ENCODE assay signal across 15 cellular contexts in genomic region chr9:114488398-114489129, GRCh38.
"Had no signal": no experiment of that assay in that cellular context is flagged by ENCODE, and none has a peak within 500 bp of the region (broad histone marks: within the 10 kb centered on the region; RNA-seq: fewer than 3 reads in every experiment).

No MANE protein-coding gene starts in this region.

- H3K4me1 ChIP-seq: pancreas, thyroid gland had no signal

- DNase-seq: activated CD4-positive, alpha-beta memory T cell treated with anti-CD3 and anti-CD28 coated beads, Interleukin-2, amount 10 ng/mL, durations not matched to agents 7 days and 5 days; activated CD4-positive, alpha-beta T cell treated with anti-CD3 and anti-CD28 coated beads for 1 hour; activated CD8-positive, alpha-beta memory T cell treated with anti-CD3 and anti-CD28 coated beads, Interleukin-2, amount 50 U/mL, for 4 hours; activated naive CD4-positive, alpha-beta T cell treated with anti-CD3 and anti-CD28 coated beads, Interleukin-2, amount 10 ng/mL, durations not matched to agents 7 days and 5 days; islet precursor cell; left lung; mesenchymal stem cell; stimulated activated CD4-positive, alpha-beta T cell treated with anti-CD3 and anti-CD28 coated beads, Interleukin-4, amount 100 ng/mL, for 1 hour; stimulated activated CD8-positive, alpha-beta memory T cell treated with anti-CD3 and anti-CD28 coated beads, Interleukin-4, amount 100 ng/mL, for 48 hours; thyroid gland had no signal

- H3K27ac Mint-ChIP-seq: activated CD4-positive, alpha-beta memory T cell treated with anti-CD3 and anti-CD28 coated beads, Interleukin-2, amount 10 ng/mL, durations not matched to agents 7 days and 5 days; activated naive CD4-positive, alpha-beta T cell treated with anti-CD3 and anti-CD28 coated beads, Interleukin-2, amount 10 ng/mL, durations not matched to agents 7 days and 5 days; dendritic cell treated with granulocyte-macrophage colony-stimulating factor and Interleukin-4, amounts not matched to agents 40 ng/mL and 50 ng/mL, for 4 days had no signal

- H3K4me3 ChIP-seq: gastroesophageal sphincter, left lung, pancreas, thyroid gland had no signal

- H3K27ac ChIP-seq: left lung, pancreas, thyroid gland had no signal

- H3K9me3 Mint-ChIP-seq: activated CD4-positive, alpha-beta memory T cell treated with anti-CD3 and anti-CD28 coated beads, Interleukin-2, amount 10 ng/mL, durations not matched to agents 7 days and 5 days; activated naive CD4-positive, alpha-beta T cell treated with anti-CD3 and anti-CD28 coated beads, Interleukin-2, amount 10 ng/mL, durations not matched to agents 7 days and 5 days; activated T-helper 1 cell treated with anti-CD3 and anti-CD28 coated beads, Interleukin-12 subunit alpha, Interleukin-12 subunit beta, Interleukin-2, Interleukin-4 antibody, amounts not matched to agents 30 ng/mL and 10 ng/mL and 1 ng/mL, durations not matched to agents 14 hours and 24 hours and 36 hours; dendritic cell treated with granulocyte-macrophage colony-stimulating factor and Interleukin-4, amounts not matched to agents 40 ng/mL and 50 ng/mL, for 4 days; neural crest cell had no signal

- H3K9me3 ChIP-seq: gastroesophageal sphincter, left lung, pancreas, thyroid gland had no signal

- H3K27me3 ChIP-seq: gastroesophageal sphincter, left lung, pancreas, thyroid gland had no signal

- H3K36me3 ChIP-seq: gastroesophageal sphincter, left lung, pancreas, thyroid gland had no signal

- H3K4me3 Mint-ChIP-seq: activated CD4-positive, alpha-beta memory T cell treated with anti-CD3 and anti-CD28 coated beads, Interleukin-2, amount 10 ng/mL, durations not matched to agents 7 days and 5 days; activated naive CD4-positive, alpha-beta T cell treated with anti-CD3 and anti-CD28 coated beads, Interleukin-2, amount 10 ng/mL, durations not matched to agents 7 days and 5 days; activated T-helper 1 cell treated with anti-CD3 and anti-CD28 coated beads, Interleukin-12 subunit alpha, Interleukin-12 subunit beta, Interleukin-2, Interleukin-4 antibody, amounts not matched to agents 30 ng/mL and 10 ng/mL and 1 ng/mL, durations not matched to agents 14 hours and 24 hours and 36 hours; dendritic cell treated with granulocyte-macrophage colony-stimulating factor and Interleukin-4, amounts not matched to agents 40 ng/mL and 50 ng/mL, for 4 days; neural crest cell had no signal
